In the genomic region with DNA sequence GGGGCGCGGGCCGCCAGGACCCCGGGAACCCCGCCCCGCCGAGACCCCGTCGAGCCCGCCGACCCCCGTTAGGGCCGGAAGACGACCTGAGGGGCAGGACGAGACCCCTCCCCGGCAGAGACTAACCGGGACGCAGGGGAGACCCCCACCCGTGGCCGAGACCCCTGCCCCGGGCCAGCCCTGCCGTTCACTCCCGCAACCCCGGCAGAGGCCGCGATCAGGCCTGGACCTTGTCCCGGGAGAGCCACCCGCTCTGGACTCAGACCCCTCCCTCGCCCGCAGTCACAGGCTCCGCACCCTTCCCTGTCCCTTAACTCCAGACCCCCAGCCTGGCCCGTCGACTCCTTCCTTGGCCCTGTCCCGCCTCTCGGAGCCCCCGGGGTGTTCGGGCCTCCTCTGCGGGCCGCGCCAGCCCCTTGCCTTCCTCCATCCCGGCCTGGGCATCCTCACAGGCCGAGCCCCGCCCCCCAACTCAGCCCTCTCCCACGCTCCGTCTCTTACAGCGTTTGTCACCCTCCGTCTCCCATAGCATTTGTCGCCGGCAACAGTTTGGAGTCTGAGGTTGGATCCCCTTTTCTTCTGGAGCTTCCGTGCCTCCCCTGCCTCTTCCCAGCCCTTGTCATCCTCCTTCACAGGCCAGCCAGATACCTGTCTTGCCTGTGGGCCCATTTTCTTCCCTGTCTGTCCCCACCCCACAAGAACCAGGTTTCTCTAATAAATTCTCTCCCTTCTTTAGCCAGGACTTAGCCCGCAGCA, we compare ENCODE assay signal across 9 cellular contexts. TPM values are rescaled to one million over a fixed set of nuclear protein-coding genes. Genes with fewer than 3 reads are reported as not detected.
DNase-seq lines count a peak whose midpoint lies in the region; ATAC-seq and TF ChIP-seq lines count a peak whose summit lies in the region.
"Had no signal": no experiment of that assay in that cellular context is flagged by ENCODE, and none has a peak within 500 bp of the region (broad histone marks: within the 10 kb centered on the region; RNA-seq: fewer than 3 reads in every experiment).

No MANE protein-coding gene starts in this region.

- no peaks in the 10 kb centered on the region for H4K20me1 ChIP-seq in OCI-LY7 (ENCODE audit: insufficient read depth, low read length)

- H3K36me3 ChIP-seq in OCI-LY7 (ENCODE audit: insufficient read depth, low read length) (no peaks in the 10 kb centered on the region), muscle layer of duodenum (ENCODE audit: control insufficient read depth in 1 of 2, insufficient read depth in 2 of 2, low read length in 2 of 2) (no peaks in the 10 kb centered on the region)

- BruUV-seq in OCI-LY7 (replicated peaks; lab: Mats Ljungman, UMichigan): TSS peak; percentile 79

- peak overlapping the region; percentile 73 for H3K4me2 ChIP-seq in OCI-LY7 (ENCODE audit: low read length)

- TF ChIP-seq CTCF in GM12865 (IDR thresholded peaks at IDR 0.05; ENCODE audit: insufficient read depth, low read depth, low read length, missing control alignments) (no peak), OCI-LY7 (conservative IDR thresholded peaks at IDR 0.05; ENCODE audit: low read length) (no peak), coronary artery (IDR thresholded peaks at IDR 0.05) (no peak)

- CTCF ChIA-PET in OCI-LY7 (lab: Charles Lee; ENCODE audit: unreplicated experiment): no interaction called here

- ATAC-seq in GM21528 (IDR thresholded peaks at IDR 0.05; ENCODE audit: low FRiP score, unreplicated experiment) (no peak), GM21526 (IDR thresholded peaks at IDR 0.05; ENCODE audit: low FRiP score, unreplicated experiment) (no peak), HG03139 (IDR thresholded peaks at IDR 0.05; ENCODE audit: unreplicated experiment) (no peak)

- H3K9me3 ChIP-seq in OCI-LY7 (ENCODE audit: low read length) (no peaks in the 10 kb centered on the region), muscle layer of duodenum (ENCODE audit: control insufficient read depth in 1 of 2, low read length in 2 of 2) (no peaks in the 10 kb centered on the region)

- POLR2A ChIA-PET in OCI-LY7 (lab: Charles Lee): no interaction called here

- no peak overlapping the region; the same call in 1 of the 2 replicates for H2AFZ ChIP-seq in OCI-LY7 (ENCODE audit: low read length)

- intact Hi-C loops in OCI-LY7 (cut with micrococcal nuclease; ENCODE audit: unreplicated experiment): loop anchor here (2.0 kb wide), 1 partner anchor 15 kb away; a partner anchor contains a TSS

- H3K4me3 ChIP-seq in GM12865 (ENCODE audit: low read depth, low read length) (peak overlapping the region; percentile 75), OCI-LY7 (ENCODE audit: low read depth, low read length, poor library complexity, severe bottlenecking) (peak overlapping the region; percentile 86), coronary artery (peak overlapping the region; percentile 96), muscle layer of duodenum (ENCODE audit: low read depth in 1 of 2, low read length in 2 of 2) (peak overlapping the region; percentile 59 to 91)

- H3K27me3 ChIP-seq in muscle layer of duodenum (ENCODE audit: low read depth, low read length): no peaks in the 10 kb centered on the region

- H3K79me2 ChIP-seq in OCI-LY7 (ENCODE audit: insufficient read depth, low read depth, low read length): no peaks in the 10 kb centered on the region

- no peaks in the 10 kb centered on the region for H3K9me2 ChIP-seq in OCI-LY7 (ENCODE audit: insufficient read depth, low read length)

- DNase-seq in GM12865 (ENCODE audit: low read depth) (no peak), OCI-LY7 (ENCODE audit: low spot score) (no peak), coronary artery (ENCODE audit: low spot score) (no peak), NCI-H187 (lab: John Stamatoyannopoulos, UW) (no peak)

- H3K4me1 ChIP-seq in OCI-LY7 (ENCODE audit: insufficient read depth, low read length, poor library complexity, severe bottlenecking): peaks cover 37% of the 10 kb centered on the region
- peaks cover 0 to 21% of the 10 kb centered on the region in 2 donors for H3K4me1 ChIP-seq in muscle layer of duodenum (ENCODE audit: control insufficient read depth in 1 of 2, insufficient read depth in 2 of 2, low read length in 2 of 2)

- H3K27ac ChIP-seq in OCI-LY7 (ENCODE audit: low read depth, low read length, poor library complexity, severe bottlenecking): no peak overlapping the region
- peak overlapping the region; percentile 83 to 92 for H3K27ac ChIP-seq in coronary artery
- no peak overlapping the region for H3K27ac ChIP-seq in muscle layer of duodenum (ENCODE audit: low read length)

RNA-seq across cellular contexts. Expression of a gene that starts 0.6 kb away (rescaled TPM):
- 36.4 and 37.5 TPM in 2 replicates for total RNA-seq in OCI-LY7 (2014; rRNA removed; shearing (Covaris generic))
- total RNA-seq in OCI-LY7 (2022): 71.2 and 72.3 TPM in 2 replicates

RNA-seq across cellular contexts. Expression of a gene that starts 14.1 kb away (rescaled TPM):
- not detected in 2 replicates for total RNA-seq in OCI-LY7 (2014; rRNA removed; shearing (Covaris generic))
- total RNA-seq in OCI-LY7 (2022): not detected in 2 replicates

RNA-seq across cellular contexts. Expression of a gene that starts 15.8 kb away (rescaled TPM):
- total RNA-seq in OCI-LY7 (2014; rRNA removed; shearing (Covaris generic)): 85.5 and 106 TPM in 2 replicates
- total RNA-seq in OCI-LY7 (2022): 63.5 and 69.4 TPM in 2 replicates

RNA-seq across cellular contexts. Expression of a gene that starts 16.3 kb away (rescaled TPM):
- total RNA-seq in OCI-LY7 (2014; rRNA removed; shearing (Covaris generic)): 4.8 and 6.4 TPM in 2 replicates
- 6.1 and 7.6 TPM in 2 replicates for total RNA-seq in OCI-LY7 (2022)

RNA-seq across cellular contexts. Expression of a gene that starts 20.6 kb away (rescaled TPM):
- total RNA-seq in OCI-LY7 (2014; rRNA removed; shearing (Covaris generic)): not detected in 2 replicates
- not detected in 2 replicates for total RNA-seq in OCI-LY7 (2022)
- total RNA-seq: subcutaneous adipose tissue had no signal

Comparison
In these comparisons a context has a peak if more than half of its experiments do, and no peak if none do; other contexts are left out.
1. H3K27ac ChIP-seq: peak in coronary artery (2 of 2); none in OCI-LY7 (single experiment) and muscle layer of duodenum (single experiment).
2. Peak in every context shown above with its lines, with median percentiles within 50 percentile points of each other: H3K4me3 ChIP-seq.